Comparison of ENCODE assay signal across 8 cellular contexts in the genomic region with DNA sequence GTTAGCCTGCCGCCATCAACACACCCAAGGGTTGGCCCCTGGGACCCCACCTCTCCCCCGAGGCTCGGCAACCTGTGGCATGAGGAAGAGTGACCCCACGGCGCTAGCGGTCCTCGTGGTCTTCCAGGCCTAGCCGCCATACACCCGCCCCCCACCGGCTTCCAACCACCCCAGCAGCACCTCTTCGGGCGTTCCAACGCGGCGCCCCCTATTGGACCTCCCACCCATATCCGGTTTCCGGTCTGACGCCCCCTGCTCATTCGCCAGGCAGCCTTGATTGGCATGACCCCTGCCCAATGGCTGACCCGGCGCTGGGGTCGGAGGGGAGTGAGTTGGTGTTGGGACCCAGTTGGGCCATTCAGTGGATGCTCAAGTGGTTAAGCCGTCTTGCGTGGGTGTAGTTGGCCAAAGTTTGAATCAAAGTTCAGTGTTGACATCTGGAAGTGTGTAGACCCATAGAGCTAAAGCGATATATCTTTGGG. TPM values are rescaled to one million over a fixed set of nuclear protein-coding genes. Genes with fewer than 3 reads are reported as not detected.
DNase-seq lines count a peak whose midpoint lies in the region; ATAC-seq and TF ChIP-seq lines count a peak whose summit lies in the region.

A gene (minus strand): TSS at position 210 of the 482 bp plus-strand sequence.

- peaks cover 0 to 44% (median 16%) of the 10 kb centered on the region in 3 donors for H3K4me1 ChIP-seq in esophagus squamous epithelium

- POLR2A ChIA-PET in naive thymus-derived CD8-positive, alpha-beta T cell (lab: Charles Lee): interaction anchor here (1.0 to 2.3 kb wide), 2 partner anchors 199 to 462 kb away, joined by 3 to 14 read pairs; a partner anchor contains a TSS

- H3K27ac ChIP-seq in esophagus squamous epithelium: no peak within 1 kb of the TSS

- ATAC-seq in HG02571 (IDR thresholded peaks at IDR 0.05; ENCODE audit: unreplicated experiment): peak; percentile 87
- ATAC-seq in naive thymus-derived CD8-positive, alpha-beta T cell: peak; percentile 82 to 88
- ATAC-seq in stimulated activated memory B cell treated with anti-CD40 and anti-IgM and Interleukin-4, amounts not matched to agents 10 μg/mL and 1 μg/mL and 100 μg/mL, for 72 hours: peak; percentile 79

- peak within 1 kb of the TSS; percentile 61 for H3K4me3 ChIP-seq in GM12864 (ENCODE audit: low read depth, low read length)
- peak within 1 kb of the TSS; percentile 22 to 64 (median 50) for H3K4me3 ChIP-seq in esophagus squamous epithelium

- no peak for TF ChIP-seq CTCF in GM12864 (IDR thresholded peaks at IDR 0.05; ENCODE audit: low read depth, low read length, missing control alignments)
- no peak for TF ChIP-seq CTCF in esophagus squamous epithelium (IDR thresholded peaks at IDR 0.05)

- peaks cover 22 to 58% (median 38%) of the 10 kb centered on the region in 4 donors for H3K4me1 Mint-ChIP-seq in naive thymus-derived CD8-positive, alpha-beta T cell
- peaks cover 38% of the 10 kb centered on the region for H3K4me1 Mint-ChIP-seq in stimulated activated memory B cell treated with anti-CD40 and anti-IgM and Interleukin-4, amounts not matched to agents 10 μg/mL and 1 μg/mL and 100 μg/mL, for 72 hours

- H3K27me3 Mint-ChIP-seq in naive thymus-derived CD8-positive, alpha-beta T cell: peaks cover 6 to 64% (median 41%) of the 10 kb centered on the region in 5 donors
- H3K27me3 Mint-ChIP-seq in stimulated activated memory B cell treated with anti-CD40 and anti-IgM and Interleukin-4, amounts not matched to agents 10 μg/mL and 1 μg/mL and 100 μg/mL, for 72 hours: peaks cover 64% of the 10 kb centered on the region

- peak within 1 kb of the TSS in 5 of 10 donors; percentile 42 to 85 (median 58) for H3K27ac Mint-ChIP-seq in naive thymus-derived CD8-positive, alpha-beta T cell
- peak within 1 kb of the TSS; percentile 35 for H3K27ac Mint-ChIP-seq in stimulated activated memory B cell treated with anti-CD40 and anti-IgM and Interleukin-4, amounts not matched to agents 10 μg/mL and 1 μg/mL and 100 μg/mL, for 72 hours

- H3K36me3 ChIP-seq in esophagus squamous epithelium: no peaks in the 10 kb centered on the region

- intact Hi-C loops in esophagus squamous epithelium (cut with DNase I): no loop called here

- TF ChIP-seq POLR2A in esophagus squamous epithelium (IDR thresholded peaks at IDR 0.05): no peak

- H3K36me3 Mint-ChIP-seq in naive thymus-derived CD8-positive, alpha-beta T cell: no peaks in the 10 kb centered on the region
- H3K36me3 Mint-ChIP-seq in stimulated activated memory B cell treated with anti-CD40 and anti-IgM and Interleukin-4, amounts not matched to agents 10 μg/mL and 1 μg/mL and 100 μg/mL, for 72 hours: no peaks in the 10 kb centered on the region

- WGBS in esophagus squamous epithelium, 2 donors: 65 to 88% methylated on average over 13 of the region's 25 CpGs

- H3K4me3 Mint-ChIP-seq in naive thymus-derived CD8-positive, alpha-beta T cell: peak within 1 kb of the TSS; percentile 85 to 98 (median 94)
- peak within 1 kb of the TSS; percentile 87 for H3K4me3 Mint-ChIP-seq in stimulated activated memory B cell treated with anti-CD40 and anti-IgM and Interleukin-4, amounts not matched to agents 10 μg/mL and 1 μg/mL and 100 μg/mL, for 72 hours

- H3K9me3 ChIP-seq in esophagus squamous epithelium: no peaks in the 10 kb centered on the region

- peak; percentile 81 for DNase-seq in GM12864 (ENCODE audit: low read depth)
- DNase-seq in NCI-H446 (lab: John Stamatoyannopoulos, UW): peak; percentile 80 to 88
- peak; percentile 72 for DNase-seq in activated T-cell treated with anti-CD3 and anti-CD28 coated beads for 4 hours
- DNase-seq in esophagus squamous epithelium (lab: John Stamatoyannopoulos, UW): no peak
- peak; percentile 68 to 93 (median 80) for DNase-seq in naive thymus-derived CD8-positive, alpha-beta T cell
- DNase-seq in 8988T: no peak

- no peaks in the 10 kb centered on the region for H3K9me3 Mint-ChIP-seq in naive thymus-derived CD8-positive, alpha-beta T cell
- no peaks in the 10 kb centered on the region for H3K9me3 Mint-ChIP-seq in stimulated activated memory B cell treated with anti-CD40 and anti-IgM and Interleukin-4, amounts not matched to agents 10 μg/mL and 1 μg/mL and 100 μg/mL, for 72 hours

- peaks cover 0 to 93% (median 1%) of the 10 kb centered on the region in 4 donors for H3K27me3 ChIP-seq in esophagus squamous epithelium

RNA-seq across cellular contexts. Expression of the gene that starts here (rescaled TPM):
- total RNA-seq in esophagus squamous epithelium: under 1 TPM in 3 of 4 donors, not detected in 1; 0.19 to 0.48 (median 0.34) TPM
- 1 to 10 TPM; 1.3 TPM for total RNA-seq in naive thymus-derived CD8-positive, alpha-beta T cell
- polyA plus RNA-seq in naive thymus-derived CD8-positive, alpha-beta T cell: under 1 TPM in 1 of 3 donors, not detected in 2; 0.14 TPM

Comparison
In these comparisons a context has a peak if more than half of its experiments do, and no peak if none do; other contexts are left out.
1. DNase-seq: peak in GM12864 (single experiment), NCI-H446 (2 of 2), activated T-cell treated with anti-CD3 and anti-CD28 coated beads for 4 hours (single experiment) and naive thymus-derived CD8-positive, alpha-beta T cell (10 of 10); none in esophagus squamous epithelium (single experiment) and 8988T (single experiment).
2. Peak in every context shown above with its lines, with median percentiles within 50 percentile points of each other: ATAC-seq.